24 cellular contexts compared by ENCODE assay signal in genomic region chr1:214593158-214593557, GRCh38.
"Had no signal": no experiment of that assay in that cellular context is flagged by ENCODE, and none has a peak within 500 bp of the region (broad histone marks: within the 10 kb centered on the region; RNA-seq: fewer than 3 reads in every experiment).

No MANE protein-coding gene starts in this region.

- H3K4me2 ChIP-seq: hepatocyte had no signal

- H2AFZ ChIP-seq: hepatocyte had no signal

- DNase-seq: dermis blood vessel endothelial cell; dorsolateral prefrontal cortex; effector CD4-positive, alpha-beta T cell; effector memory CD4-positive, alpha-beta T cell; esophagus squamous epithelium; foreskin fibroblast; foreskin melanocyte; gastrocnemius medialis; glutamatergic neuron; head of caudate nucleus; hypothalamus; immature natural killer cell; left cardiac atrium; left lung; left ventricle myocardium superior; lower lobe of right lung; mesendoderm; midbrain had no signal

- H3K9me3 ChIP-seq: esophagus squamous epithelium, gastrocnemius medialis, left lung, lower lobe of right lung had no signal

- H3K79me2 ChIP-seq: hepatocyte had no signal

- H3K36me3 ChIP-seq: esophagus squamous epithelium, gastrocnemius medialis, left lung, lower lobe of right lung had no signal

- ATAC-seq: gastrocnemius medialis, left cardiac atrium, left lung, left ventricle myocardium superior, lower lobe of right lung had no signal

- H3K27ac ChIP-seq: coronary artery, dorsolateral prefrontal cortex, esophagus squamous epithelium, gastrocnemius medialis, hepatocyte, left lung, lower lobe of right lung had no signal

- H3K4me1 ChIP-seq: esophagus squamous epithelium, left lung, lower lobe of right lung had no signal

- H3K27me3 ChIP-seq: dorsolateral prefrontal cortex, esophagus squamous epithelium, gastrocnemius medialis, hepatocyte had no signal

- H3K4me3 ChIP-seq: coronary artery, dorsolateral prefrontal cortex, esophagus squamous epithelium, gastrocnemius medialis, hepatocyte, left lung, lower lobe of right lung had no signal

- FAIRE-seq: colon, endothelial cell of umbilical vein, islet of Langerhans, keratinocyte had no signal
